ENCODE assay signal across 8 cellular contexts in the genomic region with DNA sequence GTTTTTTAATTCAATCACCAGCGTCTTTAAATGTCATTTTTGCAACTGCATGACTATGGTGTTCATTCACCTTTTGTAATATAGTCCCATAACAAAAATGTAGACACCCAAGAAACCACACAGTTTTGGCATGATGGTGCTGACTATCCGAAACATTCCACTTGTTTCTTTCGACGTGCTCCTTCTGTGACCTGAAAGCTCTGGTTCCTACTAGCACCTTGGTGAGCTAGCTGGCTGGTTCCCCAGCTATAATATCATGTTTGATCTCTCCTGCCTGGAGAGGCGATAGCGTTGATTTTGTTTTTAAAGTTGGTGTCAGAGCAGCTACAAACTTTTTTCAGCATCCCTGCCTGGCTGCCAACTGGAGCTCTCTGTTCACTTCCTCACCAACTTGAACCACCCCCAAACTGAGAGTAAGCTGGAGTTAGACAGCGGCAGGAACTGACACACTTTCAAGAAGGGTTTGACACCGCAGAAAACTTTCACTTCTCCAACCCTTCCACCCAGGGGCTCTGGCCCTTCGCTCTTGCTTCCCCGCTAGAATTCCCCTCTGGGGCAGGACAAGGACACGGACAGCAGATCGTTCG. TPM values are rescaled to one million over a fixed set of nuclear protein-coding genes. Genes with fewer than 3 reads are reported as not detected.
DNase-seq lines count a peak whose midpoint lies in the region; ATAC-seq and TF ChIP-seq lines count a peak whose summit lies in the region.

No MANE protein-coding gene starts in this region.

- H3K9ac ChIP-seq in adipocyte (ENCODE audit: low read length) = peak overlapping the region; percentile 99

- CTCF ChIA-PET in Calu3 (lab: Charles Lee) = interaction anchor here (1.2 to 2.1 kb wide), 5 partner anchors 52 to 158 kb away, joined by 3 to 11 read pairs (median 8); a partner anchor contains a TSS

- TF ChIP-seq CTCF in Calu3 (IDR thresholded peaks at IDR 0.05; ENCODE audit: unreplicated experiment) (no peak), HL-60 (IDR thresholded peaks at IDR 0.05; ENCODE audit: insufficient read depth, low read length) (no peak), progenitor cell of endocrine pancreas (IDR thresholded peaks at IDR 0.05; ENCODE audit: unreplicated experiment) (no peak)

- H3K27me3 Mint-ChIP-seq in Calu3 (ENCODE audit: unreplicated experiment) = no peaks in the 10 kb centered on the region
- H3K27me3 Mint-ChIP-seq in progenitor cell of endocrine pancreas = no peaks in the 10 kb centered on the region

- peak overlapping the region; percentile 76 for H3K4me3 ChIP-seq in HL-60 (replicated peaks; ENCODE audit: insufficient read depth, low read length)
- H3K4me3 ChIP-seq in adipocyte (ENCODE audit: low read length) = peak overlapping the region; percentile 92

- H3K4me1 Mint-ChIP-seq in Calu3 (ENCODE audit: low read depth, unreplicated experiment) = peaks cover 45% of the 10 kb centered on the region
- H3K4me1 Mint-ChIP-seq in progenitor cell of endocrine pancreas (ENCODE audit: low read depth) = peaks cover 27% of the 10 kb centered on the region

- intact Hi-C loops in Calu3 (cut with micrococcal nuclease; ENCODE audit: unreplicated experiment) (loop anchor here (5.0 kb wide), 1 partner anchor 152 kb away; a partner anchor contains a TSS), left cardiac atrium (cut with DNase I) (loop anchor here in 1 of 2 donors (5.0 kb wide), 2 partner anchors 122 to 157 kb away; a partner anchor contains a TSS)

- H3K27me3 ChIP-seq in HL-60 (ENCODE audit: insufficient read depth, poor library complexity, severe bottlenecking) (no peaks in the 10 kb centered on the region), adipocyte (replicated peaks; ENCODE audit: control insufficient read depth, insufficient read depth, low read length) (no peaks in the 10 kb centered on the region)

- peak; percentile 55 for ATAC-seq in GM21360 (IDR thresholded peaks at IDR 0.05; ENCODE audit: unreplicated experiment)
- peak; percentile 32 to 63 for ATAC-seq in left cardiac atrium

- BruUV-seq in Calu3 (replicated peaks; lab: Mats Ljungman, UMichigan) = TSS peak; percentile 35

- H3K9me3 ChIP-seq in adipocyte (ENCODE audit: control insufficient read depth, low read length) = no peaks in the 10 kb centered on the region

- in situ Hi-C loops in SK-MEL-5 (cut with HindIII; ENCODE audit: low pct_unique_long_range_greater_than_20kb, low sequenced_read_pairs) = no loop called here

- H3K27ac ChIP-seq in HL-60 (replicated peaks) = peak overlapping the region; percentile 98

- H3K27ac Mint-ChIP-seq in Calu3 (ENCODE audit: unreplicated experiment) (peak overlapping the region; percentile 94), progenitor cell of endocrine pancreas (peak overlapping the region; percentile 100)

- H3K36me3 Mint-ChIP-seq in Calu3 (ENCODE audit: insufficient read depth, unreplicated experiment) (peaks cover 28% of the 10 kb centered on the region), progenitor cell of endocrine pancreas (ENCODE audit: insufficient read depth) (peaks cover 2% of the 10 kb centered on the region)

- H3K36me3 ChIP-seq in adipocyte (ENCODE audit: control insufficient read depth, insufficient read depth, low read length, severe bottlenecking) = no peaks in the 10 kb centered on the region

- no peaks in the 10 kb centered on the region for H3K9me3 Mint-ChIP-seq in Calu3 (ENCODE audit: low read depth, unreplicated experiment)
- no peaks in the 10 kb centered on the region for H3K9me3 Mint-ChIP-seq in progenitor cell of endocrine pancreas (ENCODE audit: low read depth)

- peaks cover 22% of the 10 kb centered on the region for H3K4me1 ChIP-seq in adipocyte (ENCODE audit: control insufficient read depth, insufficient read depth, low read length)

- DNase-seq in Calu3 (peak; percentile 39), HL-60 (ENCODE audit: low read depth in 1 of 2, low spot score in 1 of 2) (peak; percentile 55 to 85), SK-MEL-5 (ENCODE audit: low read depth, low spot score) (peak; percentile 56), adipocyte (ENCODE audit: low read depth) (peak; percentile 73), left cardiac atrium (peak; percentile 37), progenitor cell of endocrine pancreas (ENCODE audit: low spot score, unreplicated experiment) (no peak), SHP77 treated with DMSO at 0.1 percent for 48 hours (lab: John Stamatoyannopoulos, UW) (no peak)

- H3K4me3 Mint-ChIP-seq in Calu3 (ENCODE audit: low read depth, unreplicated experiment) (peak overlapping the region; percentile 99), progenitor cell of endocrine pancreas (ENCODE audit: low read depth) (peak overlapping the region; percentile 96)

RNA-seq across cellular contexts. Expression of a gene that starts 1.1 kb away (rescaled TPM):
- total RNA-seq in Calu3 (2022) = 17.9 and 19.7 TPM in 2 replicates
- 7.9 and 8.9 TPM in 2 replicates for total RNA-seq in SK-MEL-5 (2014; rRNA removed; shearing (Covaris generic))
- polyA plus RNA-seq in SK-MEL-5 (2015; cell fraction: cytosol; rRNA removed) = 3.3 and 5.2 TPM in 2 replicates
- polyA plus RNA-seq in SK-MEL-5 (2015; cell fraction: nucleus; rRNA removed) = 38.9 and 39.8 TPM in 2 replicates
- total RNA-seq in left cardiac atrium = 10 to 100 TPM in 1 of 2 donors, 1 to 10 TPM in 1; 6.5 to 12.1 TPM
- total RNA-seq in progenitor cell of endocrine pancreas = 34.8 and 38.3 TPM in 2 replicates

RNA-seq across cellular contexts. Expression of a gene that starts 14.5 kb away (rescaled TPM):
- total RNA-seq in Calu3 (2022) (12.8 and 15.1 TPM in 2 replicates), left cardiac atrium (10 to 100 TPM; 21.3 to 23.7 TPM), progenitor cell of endocrine pancreas (23.7 and 24.1 TPM in 2 replicates)
- 37.7 and 39.4 TPM in 2 replicates for total RNA-seq in SK-MEL-5 (2014; rRNA removed; shearing (Covaris generic))
- 21.1 and 30.4 TPM in 2 replicates for polyA plus RNA-seq in SK-MEL-5 (2015; cell fraction: cytosol; rRNA removed)
- 5.9 and 9.9 TPM in 2 replicates for polyA plus RNA-seq in SK-MEL-5 (2015; cell fraction: nucleus; rRNA removed)

Comparison
In these comparisons a context has a peak if more than half of its experiments do, and no peak if none do; other contexts are left out.
1. DNase-seq: peak in Calu3 (single experiment), HL-60 (2 of 2), SK-MEL-5 (single experiment), adipocyte (single experiment) and left cardiac atrium (single experiment); none in progenitor cell of endocrine pancreas (single experiment) and SHP77 treated with DMSO at 0.1 percent for 48 hours (single experiment).